Comparison of ENCODE assay signal across 2 cellular contexts in genomic region chr2:241703128-241703604, GRCh38.
TF ChIP-seq lines count a peak whose summit lies in the region.

No MANE protein-coding gene starts in this region.

TF ChIP-seq in IMR-90, 13 proteins besides CTCF, POLR2A, EP300 and RAD21:
- TF ChIP-seq BHLHE40 (IDR thresholded peaks at IDR 0.05; ENCODE audit: low read depth, low read length) = no peak
- no peak for TF ChIP-seq NFE2L2 (IDR thresholded peaks at IDR 0.05; ENCODE audit: low read depth, low read length)
- TF ChIP-seq CHD1 (IDR thresholded peaks at IDR 0.05; ENCODE audit: low read depth, low read length) = no peak
- TF ChIP-seq MXI1 (IDR thresholded peaks at IDR 0.05; ENCODE audit: borderline replicate concordance, low read depth, low read length) = no peak
- TF ChIP-seq, protein P1, sequence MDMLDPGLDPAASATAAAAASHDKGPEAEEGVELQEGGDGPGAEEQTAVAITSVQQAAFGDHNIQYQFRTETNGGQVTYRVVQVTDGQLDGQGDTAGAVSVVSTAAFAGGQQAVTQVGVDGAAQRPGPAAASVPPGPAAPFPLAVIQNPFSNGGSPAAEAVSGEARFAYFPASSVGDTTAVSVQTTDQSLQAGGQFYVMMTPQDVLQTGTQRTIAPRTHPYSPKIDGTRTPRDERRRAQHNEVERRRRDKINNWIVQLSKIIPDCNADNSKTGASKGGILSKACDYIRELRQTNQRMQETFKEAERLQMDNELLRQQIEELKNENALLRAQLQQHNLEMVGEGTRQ (IDR thresholded peaks at IDR 0.05; ENCODE audit: low read depth, low read length) = no peak
- no peak for TF ChIP-seq RFX5 (IDR thresholded peaks at IDR 0.05; ENCODE audit: low read depth, low read length)
- TF ChIP-seq RCOR1 (IDR thresholded peaks at IDR 0.05; ENCODE audit: insufficient replicate concordance, low read length) = no peak
- TF ChIP-seq FOS (IDR thresholded peaks at IDR 0.05; ENCODE audit: low read depth, low read length) = no peak
- TF ChIP-seq MAFK (IDR thresholded peaks at IDR 0.05; ENCODE audit: low read depth, low read length) = no peak
- no peak for TF ChIP-seq SMC3 (IDR thresholded peaks at IDR 0.05; ENCODE audit: low read depth, low read length)
- TF ChIP-seq MAZ (IDR thresholded peaks at IDR 0.05; ENCODE audit: borderline replicate concordance, low read depth, low read length) = no peak
- TF ChIP-seq, protein P2, sequence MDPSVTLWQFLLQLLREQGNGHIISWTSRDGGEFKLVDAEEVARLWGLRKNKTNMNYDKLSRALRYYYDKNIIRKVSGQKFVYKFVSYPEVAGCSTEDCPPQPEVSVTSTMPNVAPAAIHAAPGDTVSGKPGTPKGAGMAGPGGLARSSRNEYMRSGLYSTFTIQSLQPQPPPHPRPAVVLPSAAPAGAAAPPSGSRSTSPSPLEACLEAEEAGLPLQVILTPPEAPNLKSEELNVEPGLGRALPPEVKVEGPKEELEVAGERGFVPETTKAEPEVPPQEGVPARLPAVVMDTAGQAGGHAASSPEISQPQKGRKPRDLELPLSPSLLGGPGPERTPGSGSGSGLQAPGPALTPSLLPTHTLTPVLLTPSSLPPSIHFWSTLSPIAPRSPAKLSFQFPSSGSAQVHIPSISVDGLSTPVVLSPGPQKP (IDR thresholded peaks at IDR 0.05; ENCODE audit: borderline replicate concordance, low read depth, low read length) = no peak

TF ChIP-seq in GM12878, 131 proteins besides CTCF, POLR2A, EP300 and RAD21:
- TF ChIP-seq CHD2 (IDR thresholded peaks at IDR 0.05; ENCODE audit: borderline replicate concordance, low read depth, low read length) (no peak), ASH2L (IDR thresholded peaks at IDR 0.05; ENCODE audit: borderline replicate concordance, low read depth) (no peak), POU2F2 (IDR thresholded peaks at IDR 0.05; ENCODE audit: borderline replicate concordance, low read depth, low read length) (no peak)
- TF ChIP-seq, protein P3, sequence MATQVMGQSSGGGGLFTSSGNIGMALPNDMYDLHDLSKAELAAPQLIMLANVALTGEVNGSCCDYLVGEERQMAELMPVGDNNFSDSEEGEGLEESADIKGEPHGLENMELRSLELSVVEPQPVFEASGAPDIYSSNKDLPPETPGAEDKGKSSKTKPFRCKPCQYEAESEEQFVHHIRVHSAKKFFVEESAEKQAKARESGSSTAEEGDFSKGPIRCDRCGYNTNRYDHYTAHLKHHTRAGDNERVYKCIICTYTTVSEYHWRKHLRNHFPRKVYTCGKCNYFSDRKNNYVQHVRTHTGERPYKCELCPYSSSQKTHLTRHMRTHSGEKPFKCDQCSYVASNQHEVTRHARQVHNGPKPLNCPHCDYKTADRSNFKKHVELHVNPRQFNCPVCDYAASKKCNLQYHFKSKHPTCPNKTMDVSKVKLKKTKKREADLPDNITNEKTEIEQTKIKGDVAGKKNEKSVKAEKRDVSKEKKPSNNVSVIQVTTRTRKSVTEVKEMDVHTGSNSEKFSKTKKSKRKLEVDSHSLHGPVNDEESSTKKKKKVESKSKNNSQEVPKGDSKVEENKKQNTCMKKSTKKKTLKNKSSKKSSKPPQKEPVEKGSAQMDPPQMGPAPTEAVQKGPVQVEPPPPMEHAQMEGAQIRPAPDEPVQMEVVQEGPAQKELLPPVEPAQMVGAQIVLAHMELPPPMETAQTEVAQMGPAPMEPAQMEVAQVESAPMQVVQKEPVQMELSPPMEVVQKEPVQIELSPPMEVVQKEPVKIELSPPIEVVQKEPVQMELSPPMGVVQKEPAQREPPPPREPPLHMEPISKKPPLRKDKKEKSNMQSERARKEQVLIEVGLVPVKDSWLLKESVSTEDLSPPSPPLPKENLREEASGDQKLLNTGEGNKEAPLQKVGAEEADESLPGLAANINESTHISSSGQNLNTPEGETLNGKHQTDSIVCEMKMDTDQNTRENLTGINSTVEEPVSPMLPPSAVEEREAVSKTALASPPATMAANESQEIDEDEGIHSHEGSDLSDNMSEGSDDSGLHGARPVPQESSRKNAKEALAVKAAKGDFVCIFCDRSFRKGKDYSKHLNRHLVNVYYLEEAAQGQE (IDR thresholded peaks at IDR 0.05; ENCODE audit: low read depth, low read length) = no peak
